In genomic region chr4:105374071-105374470, GRCh38 we compare ENCODE assay signal across 7 cellular contexts.
"Had no signal": no experiment of that assay in that cellular context is flagged by ENCODE, and none has a peak within 500 bp of the region (broad histone marks: within the 10 kb centered on the region; RNA-seq: fewer than 3 reads in every experiment).

No MANE protein-coding gene starts in this region.

- DNase-seq: IMR-90, KBM-7 had no signal

- H3K4me3 Mint-ChIP-seq: IgD-negative memory B cell had no signal

- H3K4me1 Mint-ChIP-seq: IgD-negative memory B cell had no signal

- H3K27ac Mint-ChIP-seq: IgD-negative memory B cell had no signal

- H3K4me3 ChIP-seq: K562 had no signal

- ATAC-seq: HepG2, K562 had no signal

- FAIRE-seq: HepG2, HTR-8/SVneo, K562 had no signal

- H3K27me3 Mint-ChIP-seq: IgD-negative memory B cell had no signal

- H3K9me3 Mint-ChIP-seq: IgD-negative memory B cell had no signal

- H3K27ac ChIP-seq: HL-60 had no signal
